1 cellular context compared by ENCODE assay signal in genomic region chr17:75404739-75405364, GRCh38.
TF ChIP-seq lines count a peak whose summit lies in the region.

No MANE protein-coding gene starts in this region.

TF ChIP-seq in IMR-90, 13 proteins besides CTCF, POLR2A, EP300 and RAD21:
- TF ChIP-seq CEBPB (IDR thresholded peaks at IDR 0.05; ENCODE audit: low read depth, low read length) (no peak), FOS (IDR thresholded peaks at IDR 0.05; ENCODE audit: low read depth, low read length) (no peak), BHLHE40 (IDR thresholded peaks at IDR 0.05; ENCODE audit: low read depth, low read length) (no peak), MAZ (IDR thresholded peaks at IDR 0.05; ENCODE audit: borderline replicate concordance, low read depth, low read length) (no peak), CHD1 (IDR thresholded peaks at IDR 0.05; ENCODE audit: low read depth, low read length) (no peak), NFE2L2 (IDR thresholded peaks at IDR 0.05; ENCODE audit: low read depth, low read length) (no peak)
TF ChIP-seq in IMR-90: peak in this region for 0.
